11 cellular contexts compared by ENCODE assay signal in genomic region chr11:61359541-61359940, GRCh38. TPM values are rescaled to one million over a fixed set of nuclear protein-coding genes. Genes with fewer than 3 reads are reported as not detected.
A peak's percentile ranks its signal among the peaks of the same experiment; 100 is the strongest.
DNase-seq lines count a peak whose midpoint lies in the region; ATAC-seq and TF ChIP-seq lines count a peak whose summit lies in the region.
"Had no signal": no experiment of that assay in that cellular context is flagged by ENCODE, and none has a peak within 500 bp of the region (broad histone marks: within the 10 kb centered on the region; RNA-seq: fewer than 3 reads in every experiment).

No MANE protein-coding gene starts in this region.

- no peaks in the 10 kb centered on the region for H3K27me3 Mint-ChIP-seq in CD4-positive, alpha-beta memory T cell
- no peaks in the 10 kb centered on the region for H3K27me3 Mint-ChIP-seq in activated CD8-positive, alpha-beta T cell treated with anti-CD3 and anti-CD28 coated beads for 36 hours
- H3K27me3 Mint-ChIP-seq in natural killer cell (ENCODE audit: low read depth in 2 of 2): no peaks in the 10 kb centered on the region
- H3K27me3 Mint-ChIP-seq in activated CD4-positive, alpha-beta memory T cell treated with anti-CD3 and anti-CD28 coated beads for 36 hours: no peaks in the 10 kb centered on the region

- H3K9me3 Mint-ChIP-seq in CD4-positive, alpha-beta memory T cell: peaks cover 0 to 3% (median 0%) of the 10 kb centered on the region in 8 donors
- no peaks in the 10 kb centered on the region for H3K9me3 Mint-ChIP-seq in activated CD8-positive, alpha-beta T cell treated with anti-CD3 and anti-CD28 coated beads for 36 hours
- no peaks in the 10 kb centered on the region for H3K9me3 Mint-ChIP-seq in natural killer cell
- no peaks in the 10 kb centered on the region for H3K9me3 Mint-ChIP-seq in activated CD4-positive, alpha-beta memory T cell treated with anti-CD3 and anti-CD28 coated beads for 36 hours

- POLR2A ChIA-PET in CD4-positive, alpha-beta memory T cell (lab: Charles Lee; ENCODE audit: partially characterized antibody): interaction anchor here (1.3 to 6.3 kb wide), 3 partner anchors 11 to 70 kb away, joined by 3 to 97 read pairs (median 37); partner anchors contain the start of genes CPSF7, DDB1, SDHAF2 and TKFC
- POLR2A ChIA-PET in activated CD8-positive, alpha-beta T cell treated with anti-CD3 and anti-CD28 coated beads for 36 hours (lab: Charles Lee): interaction anchor here (0.6 to 6.5 kb wide), 8 partner anchors 10 to 69 kb away, joined by 3 to 59 read pairs (median 7); partner anchors contain the start of genes CPSF7, DDB1, SDHAF2 and TKFC
- POLR2A ChIA-PET in activated CD4-positive, alpha-beta memory T cell treated with anti-CD3 and anti-CD28 coated beads for 36 hours (lab: Charles Lee): no interaction called here

- CTCF ChIA-PET in CD4-positive, alpha-beta memory T cell (lab: Charles Lee; ENCODE audit: partially characterized antibody): interaction anchor here (5.0 to 7.1 kb wide), 2 partner anchors 23 to 26 kb away, joined by 48 to 92 read pairs; no protein-coding TSS in a partner anchor
- CTCF ChIA-PET in activated CD8-positive, alpha-beta T cell treated with anti-CD3 and anti-CD28 coated beads for 36 hours (lab: Charles Lee): interaction anchor here (0.7 to 16.8 kb wide), 4 partner anchors 21 to 87 kb away, joined by 3 to 181 read pairs (median 45); partner anchors contain the start of genes DDB1, TKFC and VWCE
- CTCF ChIA-PET in activated CD4-positive, alpha-beta memory T cell treated with anti-CD3 and anti-CD28 coated beads for 36 hours (lab: Charles Lee): interaction anchor here (0.6 to 5.7 kb wide), 3 partner anchors 25 to 1307 kb away, joined by 3 to 89 read pairs (median 71); partner anchors contain the start of genes DDB1 and TKFC

- H3K4me1 ChIP-seq in CD4-positive, alpha-beta memory T cell (ENCODE audit: insufficient read depth, low read length): peaks cover 27% of the 10 kb centered on the region

- TF ChIP-seq CTCF in activated CD8-positive, alpha-beta T cell treated with anti-CD3 and anti-CD28 coated beads for 36 hours (IDR thresholded peaks at IDR 0.05): no peak
- no peak for TF ChIP-seq CTCF in natural killer cell (IDR thresholded peaks at IDR 0.05)
- TF ChIP-seq CTCF in WERI-Rb-1 (IDR thresholded peaks at IDR 0.05; ENCODE audit: low read depth, low read length): no peak

- peaks cover 25 to 51% (median 36%) of the 10 kb centered on the region in 4 donors for H3K4me1 Mint-ChIP-seq in CD4-positive, alpha-beta memory T cell
- H3K4me1 Mint-ChIP-seq in activated CD8-positive, alpha-beta T cell treated with anti-CD3 and anti-CD28 coated beads for 36 hours (ENCODE audit: low read depth): peaks cover 44% of the 10 kb centered on the region
- peaks cover 21 to 26% of the 10 kb centered on the region in 2 donors for H3K4me1 Mint-ChIP-seq in natural killer cell
- peaks cover 36% of the 10 kb centered on the region for H3K4me1 Mint-ChIP-seq in activated CD4-positive, alpha-beta memory T cell treated with anti-CD3 and anti-CD28 coated beads for 36 hours (ENCODE audit: low read depth)

- no peak for ATAC-seq in activated CD8-positive, alpha-beta T cell treated with anti-CD3 and anti-CD28 coated beads for 36 hours
- ATAC-seq in natural killer cell (no peak), HG03439 (IDR thresholded peaks at IDR 0.05; ENCODE audit: unreplicated experiment) (no peak), HG03025 (IDR thresholded peaks at IDR 0.05; ENCODE audit: low FRiP score, unreplicated experiment) (no peak)

- no peak overlapping the region for H3K4me3 ChIP-seq in CD4-positive, alpha-beta memory T cell (ENCODE audit: low read length in 2 of 2)
- no peak overlapping the region for H3K4me3 ChIP-seq in WERI-Rb-1 (ENCODE audit: low read depth, low read length)

- H3K27ac ChIP-seq in CD4-positive, alpha-beta memory T cell (ENCODE audit: low read depth, low read length): no peak overlapping the region
- H3K27ac ChIP-seq in WERI-Rb-1: no peak overlapping the region

- no peaks in the 10 kb centered on the region for H3K27me3 ChIP-seq in CD4-positive, alpha-beta memory T cell (ENCODE audit: insufficient read depth, low read length)
- no peaks in the 10 kb centered on the region for H3K27me3 ChIP-seq in WERI-Rb-1 (ENCODE audit: insufficient read depth, low read depth, severe bottlenecking)

- H3K36me3 Mint-ChIP-seq in CD4-positive, alpha-beta memory T cell: peaks cover 3 to 34% of the 10 kb centered on the region in 2 donors
- H3K36me3 Mint-ChIP-seq in activated CD8-positive, alpha-beta T cell treated with anti-CD3 and anti-CD28 coated beads for 36 hours (ENCODE audit: low read depth): peaks cover 15% of the 10 kb centered on the region
- H3K36me3 Mint-ChIP-seq in natural killer cell: no peaks in the 10 kb centered on the region
- H3K36me3 Mint-ChIP-seq in activated CD4-positive, alpha-beta memory T cell treated with anti-CD3 and anti-CD28 coated beads for 36 hours: peaks cover 4% of the 10 kb centered on the region

- H3K9me3 ChIP-seq in CD4-positive, alpha-beta memory T cell (ENCODE audit: control insufficient read depth in 1 of 2, low read length in 2 of 2): no peaks in the 10 kb centered on the region
- no peaks in the 10 kb centered on the region for H3K9me3 ChIP-seq in WERI-Rb-1 (ENCODE audit: severe bottlenecking)

- in situ Hi-C loops in KBM-7 (cut with MboI; ENCODE audit: low pct_unique_long_range_greater_than_20kb, low sequenced_read_pairs): no loop called here

- H3K4me3 Mint-ChIP-seq in CD4-positive, alpha-beta memory T cell: peak overlapping the region in 4 of 8 donors; percentile 21 to 59 (median 35)
- peak overlapping the region; percentile 99 for H3K4me3 Mint-ChIP-seq in activated CD8-positive, alpha-beta T cell treated with anti-CD3 and anti-CD28 coated beads for 36 hours
- H3K4me3 Mint-ChIP-seq in natural killer cell: peak overlapping the region; percentile 42
- no peak overlapping the region for H3K4me3 Mint-ChIP-seq in activated CD4-positive, alpha-beta memory T cell treated with anti-CD3 and anti-CD28 coated beads for 36 hours

- peaks cover 8% of the 10 kb centered on the region for H3K36me3 ChIP-seq in CD4-positive, alpha-beta memory T cell (ENCODE audit: insufficient read depth, low read length)
- H3K36me3 ChIP-seq in WERI-Rb-1: peaks cover 16% of the 10 kb centered on the region

- peak overlapping the region in 5 of 7 donors; percentile 27 to 92 (median 67) for H3K27ac Mint-ChIP-seq in CD4-positive, alpha-beta memory T cell
- H3K27ac Mint-ChIP-seq in activated CD8-positive, alpha-beta T cell treated with anti-CD3 and anti-CD28 coated beads for 36 hours: no peak overlapping the region
- H3K27ac Mint-ChIP-seq in natural killer cell: no peak overlapping the region
- no peak overlapping the region for H3K27ac Mint-ChIP-seq in activated CD4-positive, alpha-beta memory T cell treated with anti-CD3 and anti-CD28 coated beads for 36 hours

- intact Hi-C loops in CD4-positive, alpha-beta memory T cell (cut with micrococcal nuclease): no loop called here
- intact Hi-C loops in activated CD8-positive, alpha-beta T cell treated with anti-CD3 and anti-CD28 coated beads for 36 hours (cut with micrococcal nuclease): no loop called here
- intact Hi-C loops in natural killer cell (cut with micrococcal nuclease): no loop called here
- intact Hi-C loops in activated CD4-positive, alpha-beta memory T cell treated with anti-CD3 and anti-CD28 coated beads for 36 hours (cut with micrococcal nuclease): no loop called here

- no peak for DNase-seq in CD4-positive, alpha-beta memory T cell
- peak; percentile 52 for DNase-seq in KBM-7
- DNase-seq in activated CD8-positive, alpha-beta T cell treated with anti-CD3 and anti-CD28 coated beads for 36 hours: no peak
- no peak for DNase-seq in natural killer cell
- no peak for DNase-seq in WERI-Rb-1
- DNase-seq in activated CD4-positive, alpha-beta memory T cell treated with anti-CD3 and anti-CD28 coated beads for 36 hours: no peak
- DNase-seq: COR-L47, GOT3, NCI-H2081 treated with DMSO at 0.1 percent for 48 hours had no signal

RNA-seq across cellular contexts. Expression of gene CYB561A3, which starts 2.1 kb away (rescaled TPM):
- total RNA-seq in CD4-positive, alpha-beta memory T cell: 10 to 100 TPM; 40.1 to 42.6 TPM
- polyA plus RNA-seq in CD4-positive, alpha-beta memory T cell: 10 to 100 TPM; 49.2 to 95.7 TPM
- total RNA-seq in activated CD8-positive, alpha-beta T cell treated with anti-CD3 and anti-CD28 coated beads for 36 hours: 10 to 100 TPM; 32.4 to 33.5 TPM
- 10 to 100 TPM; 24.6 to 33.5 (median 30.2) TPM for total RNA-seq in natural killer cell
- total RNA-seq in activated CD4-positive, alpha-beta memory T cell treated with anti-CD3 and anti-CD28 coated beads for 36 hours: 10 to 100 TPM; 32.3 to 32.9 TPM

RNA-seq across cellular contexts. Expression of gene TMEM138, which starts 2.6 kb away (rescaled TPM):
- 10 to 100 TPM; 61.2 to 62.5 TPM for total RNA-seq in CD4-positive, alpha-beta memory T cell
- 10 to 100 TPM; 49.0 to 59.2 TPM for polyA plus RNA-seq in CD4-positive, alpha-beta memory T cell
- total RNA-seq in activated CD8-positive, alpha-beta T cell treated with anti-CD3 and anti-CD28 coated beads for 36 hours: 10 to 100 TPM; 38.6 to 47.0 TPM
- 10 to 100 TPM; 63.8 to 75.9 (median 66.5) TPM for total RNA-seq in natural killer cell
- total RNA-seq in activated CD4-positive, alpha-beta memory T cell treated with anti-CD3 and anti-CD28 coated beads for 36 hours: 10 to 100 TPM; 33.7 to 34.6 TPM

RNA-seq across cellular contexts. Expression of gene TKFC, which starts 26.5 kb away (rescaled TPM):
- total RNA-seq in CD4-positive, alpha-beta memory T cell: 10 to 100 TPM; 42.1 to 43.9 TPM
- 10 to 100 TPM; 24.5 to 30.2 TPM for polyA plus RNA-seq in CD4-positive, alpha-beta memory T cell
- total RNA-seq in activated CD8-positive, alpha-beta T cell treated with anti-CD3 and anti-CD28 coated beads for 36 hours: 10 to 100 TPM; 79.1 to 86.3 TPM
- total RNA-seq in natural killer cell: 10 to 100 TPM; 32.9 to 54.8 (median 38.6) TPM
- 100 to 1,000 TPM; 118 to 120 TPM for total RNA-seq in activated CD4-positive, alpha-beta memory T cell treated with anti-CD3 and anti-CD28 coated beads for 36 hours

RNA-seq across cellular contexts. Expression of gene DDB1, which starts 26.6 kb away (rescaled TPM):
- 100 to 1,000 TPM; 156 to 169 TPM for total RNA-seq in CD4-positive, alpha-beta memory T cell
- 100 to 1,000 TPM; 121 to 141 TPM for polyA plus RNA-seq in CD4-positive, alpha-beta memory T cell
- 100 to 1,000 TPM; 269 to 270 TPM for total RNA-seq in activated CD8-positive, alpha-beta T cell treated with anti-CD3 and anti-CD28 coated beads for 36 hours
- total RNA-seq in natural killer cell: 100 to 1,000 TPM; 170 to 233 (median 229) TPM
- total RNA-seq in activated CD4-positive, alpha-beta memory T cell treated with anti-CD3 and anti-CD28 coated beads for 36 hours: 100 to 1,000 TPM; 222 to 223 TPM

RNA-seq across cellular contexts. Expression of gene TMEM216, which starts 32.8 kb away (rescaled TPM):
- 10 to 100 TPM; 17.2 to 19.4 TPM for total RNA-seq in CD4-positive, alpha-beta memory T cell
- 10 to 100 TPM; 45.7 to 48.1 TPM for polyA plus RNA-seq in CD4-positive, alpha-beta memory T cell
- total RNA-seq in activated CD8-positive, alpha-beta T cell treated with anti-CD3 and anti-CD28 coated beads for 36 hours: 1 to 10 TPM; 8.6 to 9.3 TPM
- 10 to 100 TPM in 1 of 3 donors, 1 to 10 TPM in 2; 5.1 to 10.7 (median 9.2) TPM for total RNA-seq in natural killer cell
- total RNA-seq in activated CD4-positive, alpha-beta memory T cell treated with anti-CD3 and anti-CD28 coated beads for 36 hours: 1 to 10 TPM; 9.2 to 10.0 TPM

Comparison
In these comparisons a context has a peak if more than half of its experiments do, and no peak if none do; other contexts are left out.
1. H3K27ac Mint-ChIP-seq: peak in CD4-positive, alpha-beta memory T cell (5 of 7); none in activated CD8-positive, alpha-beta T cell treated with anti-CD3 and anti-CD28 coated beads for 36 hours (single experiment), natural killer cell (0 of 2) and activated CD4-positive, alpha-beta memory T cell treated with anti-CD3 and anti-CD28 coated beads for 36 hours (single experiment).